Comparison of ENCODE assay signal across 8 cellular contexts in the genomic region with DNA sequence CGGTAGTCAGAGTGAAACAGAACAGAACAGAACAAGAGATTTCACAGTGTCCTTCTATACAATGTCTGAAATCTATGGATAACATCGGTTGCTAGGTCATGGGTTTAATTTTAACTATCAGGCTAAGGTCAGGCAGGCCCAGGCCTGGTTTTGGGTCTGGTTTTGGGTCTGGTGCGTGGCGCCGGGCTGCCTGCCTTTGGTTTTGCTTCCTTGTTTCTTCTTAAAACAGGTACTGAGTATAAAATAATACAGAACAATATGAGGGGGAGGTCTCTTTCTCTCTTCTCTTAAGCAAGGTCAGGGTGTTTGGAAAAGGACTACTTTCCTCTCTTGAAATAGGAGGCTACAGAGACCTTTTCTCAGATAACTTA. TPM values are rescaled to one million over a fixed set of nuclear protein-coding genes. Genes with fewer than 3 reads are reported as not detected.
A peak's percentile ranks its signal among the peaks of the same experiment; 100 is the strongest.
DNase-seq lines count a peak whose midpoint lies in the region; ATAC-seq, FAIRE-seq and TF ChIP-seq lines count a peak whose summit lies in the region.

No MANE protein-coding gene starts in this region.

- H2AFZ ChIP-seq in H9 (ENCODE audit: low read length), result no peak overlapping the region
- no peak overlapping the region for H2AFZ ChIP-seq in hepatocyte

- H3K9me3 ChIP-seq in H9 (ENCODE audit: control insufficient read depth, low read depth, low read length) (no peaks in the 10 kb centered on the region), T-helper 17 cell (ENCODE audit: control insufficient read depth, low read length, poor library complexity, severe bottlenecking) (no peaks in the 10 kb centered on the region), hepatocyte (ENCODE audit: low read depth) (no peaks in the 10 kb centered on the region)

- no peak overlapping the region for H2BK15ac ChIP-seq in H9 (ENCODE audit: low read depth, low read length)

- H3K4me1 ChIP-seq in H9 (ENCODE audit: insufficient read depth, low read length) (peaks cover 13% of the 10 kb centered on the region; the same call in 1 of the 2 replicates), hepatocyte (ENCODE audit: insufficient read depth) (peaks cover 7% of the 10 kb centered on the region)

- H2BK5ac ChIP-seq in H9 (ENCODE audit: insufficient read length, low read length), result no peak overlapping the region

- no peak overlapping the region for H4K5ac ChIP-seq in H9 (ENCODE audit: insufficient read length, low read depth, low read length)

- no peaks in the 10 kb centered on the region for H3K36me3 ChIP-seq in hepatocyte (replicated peaks; ENCODE audit: insufficient read depth, low read depth)

- peaks cover 49 to 62% of the 10 kb centered on the region in 2 experiments for H3K4me1 Mint-ChIP-seq in H9
- peaks cover 49% of the 10 kb centered on the region for H3K4me1 Mint-ChIP-seq in T-helper 17 cell
- H3K4me1 Mint-ChIP-seq in stimulated activated memory B cell treated with anti-CD40 and anti-IgM and Interleukin-4, amounts not matched to agents 10 μg/mL and 1 μg/mL and 100 μg/mL, for 72 hours, result peaks cover 55% of the 10 kb centered on the region

- H2AK5ac ChIP-seq in H9 (ENCODE audit: insufficient read length, low read length), result no peak overlapping the region

- H3K79me1 ChIP-seq in H9 (ENCODE audit: insufficient read depth, low read depth, low read length, poor library complexity, severe bottlenecking), result peaks cover 2% of the 10 kb centered on the region

- no peaks in the 10 kb centered on the region for H3K9me3 Mint-ChIP-seq in H9
- H3K9me3 Mint-ChIP-seq in stimulated activated memory B cell treated with anti-CD40 and anti-IgM and Interleukin-4, amounts not matched to agents 10 μg/mL and 1 μg/mL and 100 μg/mL, for 72 hours, result no peaks in the 10 kb centered on the region

- H3K27me3 Mint-ChIP-seq in H9 (ENCODE audit: low read depth), result peaks cover 2% of the 10 kb centered on the region
- peaks cover 7% of the 10 kb centered on the region for H3K27me3 Mint-ChIP-seq in T-helper 17 cell
- peaks cover 14% of the 10 kb centered on the region for H3K27me3 Mint-ChIP-seq in stimulated activated memory B cell treated with anti-CD40 and anti-IgM and Interleukin-4, amounts not matched to agents 10 μg/mL and 1 μg/mL and 100 μg/mL, for 72 hours

- WGBS in H9 (ENCODE audit: extremely low coverage, insufficient read length, low lambda C conversion rate), result no CpG with 5 or more reads among the region's 5 CpGs
- WGBS in hepatocyte (ENCODE audit: low lambda C conversion rate, missing lambda C conversion rate), result 27% methylated on average over 5 of the region's 5 CpGs

- H3K14ac ChIP-seq in H9 (ENCODE audit: insufficient read depth, low read length), result no peak overlapping the region

- H3K27ac ChIP-seq in H9 (ENCODE audit: insufficient read length, low read depth, low read length) (no peak overlapping the region), hepatocyte (peak overlapping the region; percentile 82)

- no peak overlapping the region for H4K8ac ChIP-seq in H9 (replicated peaks; ENCODE audit: insufficient read length, low read depth, low read length)

- H3K27ac Mint-ChIP-seq in H9 (peak overlapping the region in 2 of 3 experiments; percentile 5 to 95; a peak in 3 of 7 replicates), T-helper 17 cell (peak overlapping the region; percentile 97)
- H3K27ac Mint-ChIP-seq in stimulated activated memory B cell treated with anti-CD40 and anti-IgM and Interleukin-4, amounts not matched to agents 10 μg/mL and 1 μg/mL and 100 μg/mL, for 72 hours, result peak overlapping the region; percentile 93

- no peak overlapping the region for H2BK12ac ChIP-seq in H9 (ENCODE audit: insufficient read length, low read depth, low read length)

- no peak for DNase-seq in H9
- DNase-seq in T-helper 17 cell, result no peak
- no peak for DNase-seq in hepatocyte (ENCODE audit: low spot score)
- DNase-seq in GM03348 (ENCODE audit: low spot score), result no peak
- DNase-seq in HK-2 (ENCODE audit: unreplicated experiment), result no peak
- DNase-seq in frontal cortex (ENCODE audit: low spot score in 2 of 2), result no peak
- no peak for DNase-seq in NCI-H2196 treated with DMSO at 0.1 percent for 48 hours (lab: John Stamatoyannopoulos, UW; ENCODE audit: unreplicated experiment)

- H3K23me2 ChIP-seq in H9 (ENCODE audit: insufficient read length, low read depth, low read length, poor library complexity, severe bottlenecking), result peaks cover 13% of the 10 kb centered on the region

- TF ChIP-seq CTCF in H9 (conservative IDR thresholded peaks at IDR 0.05), result no peak
- TF ChIP-seq CTCF in hepatocyte (IDR thresholded peaks at IDR 0.05; ENCODE audit: poor library complexity), result no peak

- H3K18ac ChIP-seq in H9 (ENCODE audit: insufficient read length, low read depth, low read length), result no peak overlapping the region

- H3K36me3 Mint-ChIP-seq in H9 (ENCODE audit: insufficient read depth in 1 of 3, low read depth in 3 of 3) (peaks cover 8 to 53% (median 50%) of the 10 kb centered on the region in 3 experiments; a peak in 6 of 7 replicates), T-helper 17 cell (ENCODE audit: low read depth) (peaks cover 5% of the 10 kb centered on the region)
- H3K36me3 Mint-ChIP-seq in stimulated activated memory B cell treated with anti-CD40 and anti-IgM and Interleukin-4, amounts not matched to agents 10 μg/mL and 1 μg/mL and 100 μg/mL, for 72 hours, result peaks cover 20% of the 10 kb centered on the region

- no peaks in the 10 kb centered on the region for H3K9me2 ChIP-seq in hepatocyte (replicated peaks; ENCODE audit: insufficient read depth)

- no peaks in the 10 kb centered on the region for H3K27me3 ChIP-seq in H9 (ENCODE audit: insufficient read depth, low read length)
- no peaks in the 10 kb centered on the region for H3K27me3 ChIP-seq in hepatocyte

- H3K4me3 ChIP-seq in hepatocyte, result peak overlapping the region; percentile 62

- no peak for FAIRE-seq in frontal cortex (lab: Jason Lieb, UNC)

- no peak for ATAC-seq in T-helper 17 cell
- peak; percentile 29 for ATAC-seq in stimulated activated memory B cell treated with anti-CD40 and anti-IgM and Interleukin-4, amounts not matched to agents 10 μg/mL and 1 μg/mL and 100 μg/mL, for 72 hours

- H3K4me3 Mint-ChIP-seq in H9, result peak overlapping the region; percentile 93 to 95
- H3K4me3 Mint-ChIP-seq in T-helper 17 cell, result peak overlapping the region; percentile 96
- H3K4me3 Mint-ChIP-seq in stimulated activated memory B cell treated with anti-CD40 and anti-IgM and Interleukin-4, amounts not matched to agents 10 μg/mL and 1 μg/mL and 100 μg/mL, for 72 hours, result peak overlapping the region; percentile 88

- H3K79me2 ChIP-seq in H9 (ENCODE audit: insufficient read depth, low read length) (peaks cover 55% of the 10 kb centered on the region), hepatocyte (peaks cover 63% of the 10 kb centered on the region)

- peak overlapping the region; percentile 99 for H3K4me2 ChIP-seq in H9 (ENCODE audit: insufficient read depth, insufficient read length, low read length)
- peak overlapping the region; percentile 94 for H3K4me2 ChIP-seq in hepatocyte

- no peak overlapping the region for H2BK20ac ChIP-seq in H9 (ENCODE audit: low read depth, low read length, poor library complexity, severe bottlenecking)

- H3T11ph ChIP-seq in H9 (ENCODE audit: low read length), result no peak overlapping the region

- H2BK120ac ChIP-seq in H9 (ENCODE audit: low read depth, low read length, poor library complexity, severe bottlenecking), result no peak overlapping the region

- H3K23ac ChIP-seq in H9 (ENCODE audit: insufficient read length, low read depth, low read length), result no peak overlapping the region

- peak overlapping the region; percentile 84 for H3K9ac ChIP-seq in H9 (ENCODE audit: extremely low read depth, insufficient read length, low read length)

- no peak overlapping the region for H3K4ac ChIP-seq in H9 (ENCODE audit: low read depth, low read length)

- H4K20me1 ChIP-seq in H9 (ENCODE audit: control insufficient read depth, insufficient read depth, insufficient read length) (peaks cover 5% of the 10 kb centered on the region), hepatocyte (ENCODE audit: insufficient read depth, poor library complexity, severe bottlenecking) (peaks cover 32% of the 10 kb centered on the region)

- H3K56ac ChIP-seq in H9 (ENCODE audit: insufficient read length, low read depth, low read length), result no peak overlapping the region

- no peak overlapping the region for H4K91ac ChIP-seq in H9 (ENCODE audit: insufficient read length, low read depth, low read length)

RNA-seq across cellular contexts. Expression of a gene that starts 1.4 kb away (rescaled TPM):
- total RNA-seq in H9 (2021) (132 and 136 TPM in 2 replicates), T-helper 17 cell (10 to 100 TPM; 32.2 to 41.0 TPM), hepatocyte (25.0 TPM in 2 replicates), frontal cortex (4.5 TPM)
- polyA plus RNA-seq in hepatocyte, result 18.3 and 28.0 TPM in 2 replicates

RNA-seq across cellular contexts. Expression of a gene that starts 16.2 kb away (rescaled TPM):
- total RNA-seq in H9 (2021) (4.4 and 7.4 TPM in 2 replicates), T-helper 17 cell (100 to 1,000 TPM; 124 to 141 TPM), hepatocyte (3.8 and 13.3 TPM in 2 replicates), frontal cortex (not detected)
- 11.9 and 15.8 TPM in 2 replicates for polyA plus RNA-seq in hepatocyte
